ENCODE assay signal across 30 cellular contexts in genomic region chr9:90342607-90343006, GRCh38.
"Had no signal": no experiment of that assay in that cellular context is flagged by ENCODE, and none has a peak within 500 bp of the region (broad histone marks: within the 10 kb centered on the region; RNA-seq: fewer than 3 reads in every experiment).

No MANE protein-coding gene starts in this region.

- H3K9ac ChIP-seq: parathyroid adenoma had no signal

- H3K9me3 Mint-ChIP-seq: natural killer cell treated with Interleukin-12 subunit alpha and Interleukin-12 subunit beta and Interleukin-15 and Interleukin-18, amount 100 ng/mL, for 72 hours; nephron progenitor cell; stimulated activated naive B cell treated with anti-CD40 and anti-IgM and Interleukin-4, amounts not matched to agents 10 μg/mL and 1 μg/mL and 100 μg/mL, for 72 hours had no signal

- H3K27ac ChIP-seq: ovary, parathyroid adenoma, psoas muscle, right lobe of liver, sigmoid colon, stomach, thoracic aorta, thyroid gland, tibial nerve, upper lobe of left lung, uterus had no signal

- H3K4me3 ChIP-seq: ovary, psoas muscle, right lobe of liver, sigmoid colon, stomach, thoracic aorta, thyroid gland, tibial nerve, upper lobe of left lung, uterus had no signal

- DNase-seq: naive B cell; naive thymus-derived CD8-positive, alpha-beta T cell; nephron progenitor cell; occipital lobe; ovary; posterior cingulate gyrus; psoas muscle; right cardiac atrium; right lobe of liver; sigmoid colon; small intestine; stimulated activated CD4-positive, alpha-beta T cell treated with anti-CD3 and anti-CD28 coated beads, Interleukin-15, amount 100 ng/mL, for 24 hours; stimulated activated CD4-positive, alpha-beta T cell treated with anti-CD3 and anti-CD28 coated beads, Interleukin-2, amount 100 ng/mL, for 24 hours; stimulated activated CD4-positive, alpha-beta T cell treated with anti-CD3 and anti-CD28 coated beads, Interleukin-2, amount 100 ng/mL, for 48 hours; stimulated activated CD4-positive, alpha-beta T cell treated with anti-CD3 and anti-CD28 coated beads, Interleukin-4, amount 100 ng/mL, for 24 hours; stimulated activated naive B cell treated with anti-CD40 and anti-IgM and Interleukin-4, amounts not matched to agents 10 μg/mL and 1 μg/mL and 100 μg/mL, for 72 hours; stimulated activated naive CD4-positive, alpha-beta T cell treated with Interleukin-2 at 50 U/mL for 16 hours; stomach; thyroid gland; trophoblast cell; upper lobe of left lung; uterus had no signal

- H3K36me3 Mint-ChIP-seq: naive B cell; naive thymus-derived CD8-positive, alpha-beta T cell; natural killer cell treated with Interleukin-12 subunit alpha and Interleukin-12 subunit beta and Interleukin-15 and Interleukin-18, amount 100 ng/mL, for 72 hours; stimulated activated effector memory CD8-positive, alpha-beta T cell treated with anti-CD3 and anti-CD28 coated beads, Interleukin-12 subunit alpha, Interleukin-12 subunit beta, amount 100 ng/mL, for 72 hours; stimulated activated naive B cell treated with anti-CD40 and anti-IgM and Interleukin-4, amounts not matched to agents 10 μg/mL and 1 μg/mL and 100 μg/mL, for 72 hours had no signal

- H3K27ac Mint-ChIP-seq: naive B cell; naive thymus-derived CD8-positive, alpha-beta T cell; natural killer cell treated with Interleukin-12 subunit alpha and Interleukin-12 subunit beta and Interleukin-15 and Interleukin-18, amount 100 ng/mL, for 72 hours; nephron progenitor cell; progenitor cell of endocrine pancreas; stimulated activated effector memory CD8-positive, alpha-beta T cell treated with anti-CD3 and anti-CD28 coated beads, Interleukin-12 subunit alpha, Interleukin-12 subunit beta, amount 100 ng/mL, for 72 hours; stimulated activated naive B cell treated with anti-CD40 and anti-IgM and Interleukin-4, amounts not matched to agents 10 μg/mL and 1 μg/mL and 100 μg/mL, for 72 hours; stimulated activated naive CD8-positive, alpha-beta T cell treated with anti-CD3 and anti-CD28 coated beads, Interleukin-15, Interleukin-2, amounts not matched to agents 100 ng/mL and 50 ng/mL, for 24 hours had no signal

- H3K4me1 Mint-ChIP-seq: naive B cell; naive thymus-derived CD8-positive, alpha-beta T cell; nephron progenitor cell; stimulated activated effector memory CD8-positive, alpha-beta T cell treated with anti-CD3 and anti-CD28 coated beads, Interleukin-12 subunit alpha, Interleukin-12 subunit beta, amount 100 ng/mL, for 72 hours; stimulated activated naive B cell treated with anti-CD40 and anti-IgM and Interleukin-4, amounts not matched to agents 10 μg/mL and 1 μg/mL and 100 μg/mL, for 72 hours had no signal

- H3K27me3 ChIP-seq: ovary, right lobe of liver, sigmoid colon, stomach, thyroid gland, tibial nerve, upper lobe of left lung, uterus had no signal

- ATAC-seq: naive thymus-derived CD8-positive, alpha-beta T cell; natural killer cell treated with Interleukin-12 subunit alpha and Interleukin-12 subunit beta and Interleukin-15 and Interleukin-18, amount 100 ng/mL, for 72 hours; psoas muscle; right cardiac atrium; right lobe of liver; stimulated activated effector memory CD8-positive, alpha-beta T cell treated with anti-CD3 and anti-CD28 coated beads, Interleukin-12 subunit alpha, Interleukin-12 subunit beta, amount 100 ng/mL, for 72 hours; stimulated activated naive B cell treated with anti-CD40 and anti-IgM and Interleukin-4, amounts not matched to agents 10 μg/mL and 1 μg/mL and 100 μg/mL, for 72 hours had no signal

- H3K9me3 ChIP-seq: ovary, psoas muscle, right lobe of liver, sigmoid colon, stomach, thoracic aorta, thyroid gland, tibial nerve, upper lobe of left lung, uterus had no signal

- H3K36me3 ChIP-seq: ovary, right lobe of liver, sigmoid colon, stomach, thoracic aorta, thyroid gland, tibial nerve, upper lobe of left lung, uterus had no signal

- H3K4me1 ChIP-seq: parathyroid adenoma, psoas muscle, right lobe of liver, sigmoid colon, stomach, thyroid gland, tibial nerve, upper lobe of left lung, uterus had no signal

- H3K4me3 Mint-ChIP-seq: naive B cell; naive thymus-derived CD8-positive, alpha-beta T cell; natural killer cell treated with Interleukin-12 subunit alpha and Interleukin-12 subunit beta and Interleukin-15 and Interleukin-18, amount 100 ng/mL, for 72 hours; nephron progenitor cell; neural crest cell; stimulated activated effector memory CD8-positive, alpha-beta T cell treated with anti-CD3 and anti-CD28 coated beads, Interleukin-12 subunit alpha, Interleukin-12 subunit beta, amount 100 ng/mL, for 72 hours; stimulated activated naive B cell treated with anti-CD40 and anti-IgM and Interleukin-4, amounts not matched to agents 10 μg/mL and 1 μg/mL and 100 μg/mL, for 72 hours; stimulated activated naive CD8-positive, alpha-beta T cell treated with anti-CD3 and anti-CD28 coated beads, Interleukin-15, Interleukin-2, amounts not matched to agents 100 ng/mL and 50 ng/mL, for 24 hours had no signal

- H2AFZ ChIP-seq: parathyroid adenoma had no signal

- H3K79me2 ChIP-seq: parathyroid adenoma had no signal
